ENCODE assay signal across 1 cellular context in the genomic region with DNA sequence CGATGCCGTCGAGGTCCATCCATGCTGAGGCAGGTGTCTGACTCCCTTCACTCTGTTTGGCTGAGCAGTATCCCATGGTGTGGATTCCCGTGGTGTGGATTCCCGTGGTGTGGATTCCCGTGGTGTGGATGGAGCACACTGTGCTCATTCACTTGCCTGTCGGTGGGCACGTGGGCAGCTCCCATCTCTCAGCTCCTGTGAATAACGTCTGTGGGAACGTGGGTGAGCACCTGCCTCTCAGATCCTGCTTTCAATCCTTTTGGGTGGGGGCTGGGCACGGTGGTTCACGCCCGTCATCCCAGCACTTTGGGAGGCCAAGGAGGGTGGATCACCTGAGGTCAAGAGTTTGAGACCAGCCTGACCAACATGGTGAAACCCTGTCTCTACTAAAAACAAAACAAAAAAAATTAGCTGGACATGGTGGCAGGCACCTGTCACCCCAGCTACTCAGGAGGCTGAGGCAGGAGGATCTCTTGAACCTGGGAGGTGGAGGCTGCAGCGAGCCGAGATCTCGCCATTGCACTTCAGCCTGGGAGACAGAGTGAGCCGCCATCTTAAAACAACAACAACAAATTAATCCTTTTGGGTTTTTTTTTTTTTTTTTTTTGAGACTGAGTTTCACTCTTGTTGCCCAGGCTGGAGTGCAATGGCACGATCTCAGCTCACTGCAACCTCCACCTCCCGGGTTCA. TPM values are rescaled to one million over a fixed set of nuclear protein-coding genes. Genes with fewer than 3 reads are reported as not detected.
"Had no signal": no experiment of that assay in that cellular context is flagged by ENCODE, and none has a peak within 500 bp of the region (broad histone marks: within the 10 kb centered on the region; RNA-seq: fewer than 3 reads in every experiment).

No MANE protein-coding gene starts in this region.

RNA-seq across cellular contexts. Expression of a gene that starts 27.4 kb away (rescaled TPM):
- total RNA-seq: RPMI7951 had no signal
